ENCODE assay signal across 14 cellular contexts in genomic region chr5:76393035-76393680, GRCh38. TPM values are rescaled to one million over a fixed set of nuclear protein-coding genes. Genes with fewer than 3 reads are reported as not detected.
DNase-seq lines count a peak whose midpoint lies in the region; ATAC-seq lines count a peak whose summit lies in the region.
"Had no signal": no experiment of that assay in that cellular context is flagged by ENCODE, and none has a peak within 500 bp of the region (broad histone marks: within the 10 kb centered on the region; RNA-seq: fewer than 3 reads in every experiment).

No MANE protein-coding gene starts in this region.

- no CpG with 5 or more reads among the region's 5 CpGs for WGBS in neuronal stem cell (ENCODE audit: extremely low coverage in 2 of 2, insufficient read length in 2 of 2, insufficient replicate concordance in 1 of 2), 2 donors

- DNase-seq in activated CD4-positive, alpha-beta T cell treated with anti-CD3 and anti-CD28 coated beads, Interleukin-2, amount 50 U/mL, for 1 hour: peak; percentile 12
- no peak for DNase-seq in activated CD4-positive, alpha-beta T cell treated with anti-CD3 and anti-CD28 coated beads for 1 hour
- DNase-seq in KBM-7 (peak; percentile 25), neuronal stem cell (ENCODE audit: low spot score) (no peak), GM19240 (ENCODE audit: insufficient read length, low spot score) (no peak), NCI-H1417 (lab: John Stamatoyannopoulos, UW) (no peak)
- no peak for DNase-seq in activated naive CD4-positive, alpha-beta T cell treated with anti-CD3 and anti-CD28 coated beads, Interleukin-2, amount 50 U/mL, for 72 hours (ENCODE audit: low spot score in 2 of 2)
- DNase-seq: activated B cell treated with CpG ODN at 0.5 μM for 24 hours, amygdala, mesenchymal stem cell, NCI-H226, stomach had no signal

- H2AFZ ChIP-seq in neuronal stem cell (ENCODE audit: low read length): peak overlapping the region; percentile 80

- no peak overlapping the region for H3K27ac ChIP-seq in neuronal stem cell (replicated peaks; ENCODE audit: low read length)
- H3K27ac ChIP-seq: stomach had no signal

- no peak overlapping the region for H3K18ac ChIP-seq in neuronal stem cell (ENCODE audit: low read length)

- no peaks in the 10 kb centered on the region for H3K36me3 ChIP-seq in neuronal stem cell (replicated peaks in 1 of 2; ENCODE audit: control insufficient read depth in 2 of 2, insufficient read depth in 2 of 2, low read length in 2 of 2)
- H3K36me3 ChIP-seq: stomach had no signal

- H3K9ac ChIP-seq in neuronal stem cell (ENCODE audit: low read depth, low read length, poor library complexity): no peak overlapping the region

- no peak overlapping the region for H3K4me3 ChIP-seq in neuronal stem cell (ENCODE audit: low read length in 2 of 2)
- H3K4me3 ChIP-seq: stomach had no signal

- H3K4ac ChIP-seq in neuronal stem cell (ENCODE audit: low read length): no peak overlapping the region

- H3K79me1 ChIP-seq in neuronal stem cell (ENCODE audit: low read depth, low read length): no peaks in the 10 kb centered on the region

- H3K4me1 ChIP-seq in neuronal stem cell (ENCODE audit: control insufficient read depth in 2 of 2, insufficient read depth in 1 of 2, low read depth in 1 of 2, low read length in 2 of 2): peaks cover 0 to 24% of the 10 kb centered on the region in 2 donors

- in situ Hi-C loops in KBM-7 (cut with MboI; ENCODE audit: low pct_unique_long_range_greater_than_20kb, low sequenced_read_pairs): no loop called here

- no peak overlapping the region for H2BK120ac ChIP-seq in neuronal stem cell (ENCODE audit: low read depth, low read length)

- no peak overlapping the region for H3K14ac ChIP-seq in neuronal stem cell (ENCODE audit: low read length)

- no peak overlapping the region for H2BK15ac ChIP-seq in neuronal stem cell (ENCODE audit: low read length)

- H2AK5ac ChIP-seq in neuronal stem cell (ENCODE audit: low read depth, low read length): no peak overlapping the region

- H3K27me3 ChIP-seq in neuronal stem cell (ENCODE audit: control insufficient read depth in 3 of 3, insufficient read depth in 3 of 3, low read depth in 1 of 3, low read length in 3 of 3): no peaks in the 10 kb centered on the region
- H3K27me3 ChIP-seq: stomach had no signal

- no peak overlapping the region for H3K4me2 ChIP-seq in neuronal stem cell (ENCODE audit: insufficient read depth, low read length, poor library complexity, severe bottlenecking)

- H3K23ac ChIP-seq in neuronal stem cell (ENCODE audit: low read depth, low read length, poor library complexity): no peak overlapping the region

- no peak overlapping the region for H4K8ac ChIP-seq in neuronal stem cell (ENCODE audit: low read depth, low read length)

- peaks cover 0 to 9% of the 10 kb centered on the region in 2 donors for H3K36me3 Mint-ChIP-seq in activated naive CD4-positive, alpha-beta T cell treated with anti-CD3 and anti-CD28 coated beads, Interleukin-2, amount 50 U/mL, for 72 hours

- H3K9me3 Mint-ChIP-seq in activated naive CD4-positive, alpha-beta T cell treated with anti-CD3 and anti-CD28 coated beads, Interleukin-2, amount 50 U/mL, for 72 hours: no peaks in the 10 kb centered on the region
- H3K9me3 Mint-ChIP-seq: activated B cell treated with CpG ODN at 0.5 μM for 24 hours had no signal

- ATAC-seq in activated naive CD4-positive, alpha-beta T cell treated with anti-CD3 and anti-CD28 coated beads, Interleukin-2, amount 50 U/mL, for 72 hours: peak in 1 of 2 donors; percentile 74
- no peak for ATAC-seq in HG03159 (IDR thresholded peaks at IDR 0.05; ENCODE audit: unreplicated experiment)
- ATAC-seq: HCT116 had no signal

- H3K9me3 ChIP-seq in neuronal stem cell (replicated peaks in 1 of 2; ENCODE audit: control insufficient read depth in 2 of 2, insufficient read depth in 1 of 2, low read depth in 1 of 2, low read length in 2 of 2): no peaks in the 10 kb centered on the region
- H3K9me3 ChIP-seq: stomach had no signal

- H3K27ac Mint-ChIP-seq in activated naive CD4-positive, alpha-beta T cell treated with anti-CD3 and anti-CD28 coated beads, Interleukin-2, amount 50 U/mL, for 72 hours: peak overlapping the region; percentile 10 to 80
- H3K27ac Mint-ChIP-seq: activated B cell treated with CpG ODN at 0.5 μM for 24 hours had no signal

- no peak overlapping the region for H2BK12ac ChIP-seq in neuronal stem cell (ENCODE audit: low read length)

- no peak overlapping the region for H2BK5ac ChIP-seq in neuronal stem cell (ENCODE audit: low read length)

- no peak overlapping the region for H4K91ac ChIP-seq in neuronal stem cell (ENCODE audit: low read depth, low read length, poor library complexity)

RNA-seq across cellular contexts. Expression of gene IQGAP2, which starts 9.9 kb away (rescaled TPM):
- total RNA-seq in activated naive CD4-positive, alpha-beta T cell treated with anti-CD3 and anti-CD28 coated beads, Interleukin-2, amount 50 U/mL, for 72 hours: 10 to 100 TPM; 42.4 to 62.0 TPM
- polyA plus RNA-seq in neuronal stem cell (2013, experiment 1 of 2): 9.9 TPM
- polyA plus RNA-seq in neuronal stem cell (2013, experiment 2 of 2): 10.5 TPM

Comparison
In these comparisons a context has a peak if more than half of its experiments do, and no peak if none do; other contexts are left out.
1. DNase-seq: peak in activated CD4-positive, alpha-beta T cell treated with anti-CD3 and anti-CD28 coated beads, Interleukin-2, amount 50 U/mL, for 1 hour (single experiment) and KBM-7 (single experiment); none in activated CD4-positive, alpha-beta T cell treated with anti-CD3 and anti-CD28 coated beads for 1 hour (single experiment), activated naive CD4-positive, alpha-beta T cell treated with anti-CD3 and anti-CD28 coated beads, Interleukin-2, amount 50 U/mL, for 72 hours (0 of 2), neuronal stem cell (single experiment), GM19240 (single experiment) and NCI-H1417 (0 of 3).